In the genomic region with DNA sequence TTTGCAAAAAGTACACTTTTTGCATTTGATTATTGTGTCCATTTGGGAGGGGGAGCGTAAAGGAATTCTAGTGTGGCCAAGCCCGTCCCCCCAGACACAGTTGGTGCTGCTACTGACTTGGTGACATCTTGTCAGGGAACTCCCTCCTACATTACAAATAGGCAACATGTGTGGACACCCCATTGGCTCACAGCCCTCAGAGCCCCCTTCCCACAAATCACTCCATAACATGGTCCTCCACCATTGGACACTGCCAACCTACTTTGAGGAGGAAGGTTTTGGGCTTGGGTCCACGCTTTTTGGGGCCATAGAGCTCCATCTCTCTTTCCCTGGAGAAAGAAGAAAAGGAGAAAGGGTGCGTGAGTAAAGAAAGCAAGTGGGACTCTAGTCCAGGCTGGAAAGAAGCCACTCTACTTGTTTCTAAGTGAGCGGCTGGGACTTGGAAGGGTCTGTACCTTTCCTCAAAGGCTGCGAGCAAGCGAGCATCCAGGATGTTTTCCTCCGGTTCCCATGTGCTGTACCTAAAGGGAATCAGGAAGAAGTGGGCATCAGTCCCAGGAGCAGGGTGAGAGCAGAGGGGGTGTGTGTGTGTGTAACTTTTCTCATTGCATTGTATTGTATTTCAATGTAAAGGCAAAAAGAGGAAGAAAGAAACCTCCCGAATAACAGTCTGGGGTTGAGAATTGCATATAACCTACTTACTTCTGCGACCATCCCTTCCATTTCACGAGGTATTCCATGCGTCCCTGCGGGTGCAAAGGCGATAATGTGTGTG, we compare ENCODE assay signal across 8 cellular contexts. TPM values are rescaled to one million over a fixed set of nuclear protein-coding genes. Genes with fewer than 3 reads are reported as not detected.
A peak's percentile ranks its signal among the peaks of the same experiment; 100 is the strongest.
DNase-seq lines count a peak whose midpoint lies in the region; ATAC-seq, FAIRE-seq and TF ChIP-seq lines count a peak whose summit lies in the region.

No MANE protein-coding gene starts in this region.

- SMC1A ChIA-PET in GM12878 (lab: Charles Lee; ENCODE audit: uncharacterized antibody, unreplicated experiment), result interaction anchor here (0.8 to 1.5 kb wide), 3 partner anchors 15 to 119 kb away, joined by 3 to 12 read pairs (median 3); no protein-coding TSS in a partner anchor

- BruUV-seq in GM12878 (replicated peaks; lab: Mats Ljungman, UMichigan), result TSS peak; percentile 92

- no peak for DNase-seq in A549 (ENCODE audit: low read depth in 1 of 2, low spot score in 1 of 2)
- DNase-seq in GM12878 (ENCODE audit: low read depth, low spot score), result no peak
- no peak for DNase-seq in mesothelial cell of epicardium (ENCODE audit: low spot score in 2 of 2, unreplicated experiment in 2 of 2)
- DNase-seq in NCI-H187 (lab: John Stamatoyannopoulos, UW), result no peak
- no peak for DNase-seq in NCI-H226
- DNase-seq in DMS53 (lab: John Stamatoyannopoulos, UW), result no peak

- H3K4me3 ChIP-seq in A549, result peak overlapping the region; percentile 73
- H3K4me3 ChIP-seq in HUES48 (ENCODE audit: low read depth, low read length), result peak overlapping the region; percentile 73
- peak overlapping the region; percentile 83 for H3K4me3 ChIP-seq in GM12878

- TF ChIP-seq EP300 in A549 (IDR thresholded peaks at IDR 0.05), result no peak
- TF ChIP-seq EP300 in GM12878 (IDR thresholded peaks at IDR 0.05; ENCODE audit: borderline replicate concordance in 1 of 2, control insufficient read depth in 1 of 2, low read depth in 2 of 2, low read length in 2 of 2), result no peak

- 41% methylated on average over 14 of the region's 14 CpGs for WGBS in A549 (ENCODE audit: missing lambda C conversion rate)
- WGBS in GM12878 (ENCODE audit: insufficient coverage, insufficient replicate concordance, low lambda C conversion rate, missing lambda C conversion rate), result 46% methylated on average over 14 of the region's 14 CpGs

- H2AFZ ChIP-seq in GM12878 (ENCODE audit: control insufficient read depth, low read depth, low read length), result no peak overlapping the region; the same call in 1 of the 2 replicates

- in situ Hi-C loops in GM12878 (cut with MboI), result no loop called here

- H3K27me3 ChIP-seq in HUES48 (ENCODE audit: control insufficient read depth, insufficient read depth, low read length) (peaks cover 93% of the 10 kb centered on the region), GM12878 (replicated peaks in 1 of 2; ENCODE audit: control insufficient read depth in 2 of 2, insufficient read depth in 2 of 2, low read length in 1 of 2) (peaks cover 15 to 34% of the 10 kb centered on the region in 2 experiments)

- no peak overlapping the region for H3K9ac ChIP-seq in HUES48 (ENCODE audit: low read depth, low read length)
- no peak overlapping the region for H3K9ac ChIP-seq in GM12878 (ENCODE audit: control insufficient read depth, insufficient read depth, low read length)

- no peaks in the 10 kb centered on the region for H4K20me1 ChIP-seq in GM12878 (ENCODE audit: control insufficient read depth, insufficient read depth)

- H3K27me3 Mint-ChIP-seq in mesothelial cell of epicardium (ENCODE audit: low read depth), result peaks cover 47% of the 10 kb centered on the region

- TF ChIP-seq POLR2A in A549 (IDR thresholded peaks at IDR 0.05; ENCODE audit: low read length), result no peak
- no peak for TF ChIP-seq POLR2A in GM12878 (IDR thresholded peaks at IDR 0.05; ENCODE audit: low read depth, low read length)

- H3K4me1 ChIP-seq in A549 (peaks cover 35% of the 10 kb centered on the region), HUES48 (ENCODE audit: control insufficient read depth, insufficient read depth, low read length) (peaks cover 28% of the 10 kb centered on the region), GM12878 (ENCODE audit: control insufficient read depth, insufficient read depth, low read length) (peaks cover 28% of the 10 kb centered on the region)

- RAD21 ChIA-PET in GM12878 (lab: Charles Lee; ENCODE audit: unreplicated experiment), result interaction anchor here (0.9 to 1.4 kb wide), 6 partner anchors 13 to 43 kb away, joined by 3 to 22 read pairs (median 5); partner anchors contain the start of gene CBX4

- intact Hi-C loops in GM12878 (cut with micrococcal nuclease; ENCODE audit: unreplicated experiment), result no loop called here

- ATAC-seq in A549, result no peak
- ATAC-seq in GM12878, result peak; percentile 18
- no peak for ATAC-seq in GM19467 (IDR thresholded peaks at IDR 0.05; ENCODE audit: unreplicated experiment)

- peaks cover 43% of the 10 kb centered on the region for H3K4me1 Mint-ChIP-seq in mesothelial cell of epicardium

- CTCF ChIA-PET in A549 (lab: Yijun Ruan, JAX) (interaction anchor here (0.7 to 39.8 kb wide), 10 partner anchors 17 to 196 kb away, joined by 3 to 1281 read pairs (median 6); partner anchors contain the start of genes CBX2 and CBX4), GM12878 (lab: Yijun Ruan, JAX) (interaction anchor here (0.6 to 1.8 kb wide), 5 partner anchors 16 to 189 kb away, joined by 3 to 8 read pairs (median 6); no protein-coding TSS in a partner anchor)

- H3K27ac ChIP-seq in A549, result peak overlapping the region; percentile 97 to 98
- H3K27ac ChIP-seq in HUES48 (ENCODE audit: low read depth, low read length), result no peak overlapping the region
- H3K27ac ChIP-seq in GM12878 (ENCODE audit: control insufficient read depth, insufficient read depth), result no peak overlapping the region

- peak overlapping the region; percentile 84 for H3K4me2 ChIP-seq in A549
- peak overlapping the region; percentile 66 for H3K4me2 ChIP-seq in GM12878 (ENCODE audit: control insufficient read depth, insufficient read depth)

- no peak for FAIRE-seq in A549 (lab: Jason Lieb, UNC)
- FAIRE-seq in GM12878 (lab: Jason Lieb, UNC), result no peak

- TF ChIP-seq CTCF in A549 (IDR thresholded peaks at IDR 0.05), result no peak
- TF ChIP-seq CTCF in GM12878 (IDR thresholded peaks at IDR 0.05 in 2 of 3, conservative IDR thresholded peaks at IDR 0.05 in 1 of 3; ENCODE audit: control insufficient read depth in 2 of 3, extremely low read depth in 1 of 3, insufficient read depth in 1 of 3, low read depth in 3 of 3, low read length in 3 of 3), result no peak
- TF ChIP-seq CTCF in mesothelial cell of epicardium (IDR thresholded peaks at IDR 0.05; ENCODE audit: unreplicated experiment), result no peak

- H3K79me2 ChIP-seq in GM12878 (ENCODE audit: control insufficient read depth, insufficient read depth, low read length), result no peaks in the 10 kb centered on the region

- H3K4me3 Mint-ChIP-seq in mesothelial cell of epicardium, result peak overlapping the region; percentile 84

- H3K27ac Mint-ChIP-seq in mesothelial cell of epicardium, result peak overlapping the region; percentile 81

- no peaks in the 10 kb centered on the region for H3K9me3 Mint-ChIP-seq in mesothelial cell of epicardium

- H3K9me3 ChIP-seq in A549, result no peaks in the 10 kb centered on the region
- H3K9me3 ChIP-seq in HUES48 (ENCODE audit: control insufficient read depth, insufficient read depth, low read length), result no peaks in the 10 kb centered on the region
- H3K9me3 ChIP-seq in GM12878 (replicated peaks; ENCODE audit: control insufficient read depth, insufficient read depth, low read length), result no peaks in the 10 kb centered on the region

- TF ChIP-seq RAD21 in A549 (conservative IDR thresholded peaks at IDR 0.05 in 1 of 2, IDR thresholded peaks at IDR 0.05 in 1 of 2) (no peak), GM12878 (IDR thresholded peaks at IDR 0.05; ENCODE audit: insufficient read depth, low read depth, low read length) (no peak)

- POLR2A ChIA-PET in A549 (lab: Yijun Ruan, JAX) (interaction anchor here (0.7 to 5.1 kb wide), 10 partner anchors 14 to 198 kb away, joined by 3 to 58 read pairs (median 10); partner anchors contain the start of genes CBX2 and CBX4), GM12878 (lab: Charles Lee) (interaction anchor here (1.0 to 1.8 kb wide), 6 partner anchors 15 to 50 kb away, joined by 3 to 15 read pairs (median 4); partner anchors contain the start of gene CBX4)

- H3K36me3 ChIP-seq in HUES48 (ENCODE audit: control insufficient read depth, insufficient read depth, low read length) (no peaks in the 10 kb centered on the region), GM12878 (ENCODE audit: control insufficient read depth in 2 of 2, insufficient read depth in 2 of 2, low read length in 1 of 2) (peaks cover 2 to 3% of the 10 kb centered on the region in 2 experiments; a peak in 2 of 4 replicates)

- no peaks in the 10 kb centered on the region for H3K36me3 Mint-ChIP-seq in mesothelial cell of epicardium

RNA-seq across cellular contexts. Expression of gene CBX8, which starts 0.9 kb away (rescaled TPM):
- 1.5 and 2.8 TPM in 2 replicates for polyA plus RNA-seq in A549 (2011; rRNA removed)
- 3.5 and 3.8 TPM in 2 replicates for polyA plus RNA-seq in A549 (2012; cell fraction: cytosol; rRNA removed)
- polyA plus RNA-seq in A549 (2012; cell fraction: nucleus; rRNA removed), result 4.8 and 7.2 TPM in 2 replicates
- 11.0 to 13.1 TPM (median 11.9 TPM) in 3 replicates for polyA plus RNA-seq in A549 (2017; fragmentation: RNase III; extraction: RNeasy Plus Mini Kit Qiagen cat#74134 plus additional on column Dnase treatment)
- 2.5 and 2.8 TPM in 2 replicates for polyA minus RNA-seq in A549 (2011; rRNA and poly(A)+ RNA removed)
- total RNA-seq in GM12878 (2013; cell fraction: nucleolus; rRNA removed), result 3.7 and 4.0 TPM in 2 replicates
- total RNA-seq in GM12878 (2014; rRNA removed), result 1.6 and 1.9 TPM in 2 replicates
- total RNA-seq in GM12878 (2014; rRNA removed; fragmentation: Illumina TruSeq; extraction: Trizol), result 1.5 and 1.9 TPM in 2 replicates
- 6.3 and 6.7 TPM in 2 replicates for total RNA-seq in GM12878 (2021)
- 0.80 TPM for polyA plus RNA-seq in GM12878 (2011; ENCODE audit: low read depth)
- 0.35 and 0.64 TPM in 2 replicates for polyA plus RNA-seq in GM12878 (2011; rRNA removed)
- polyA plus RNA-seq in GM12878 (2011; cell fraction: cytosol; rRNA removed), result 1.4 and 1.6 TPM in 2 replicates
- polyA plus RNA-seq in GM12878 (2011; cell fraction: nucleus; rRNA removed), result 2.8 and 6.6 TPM in 2 replicates
- polyA plus RNA-seq in GM12878 (2012), result 1.8 and 3.9 TPM in 2 replicates
- 0.57 and 1.2 TPM in 2 replicates for polyA plus RNA-seq in GM12878 (2014; fragmentation: Illumina TruSeq; extraction: Trizol)
- polyA plus RNA-seq in GM12878 (2014; fragmentation: Nextera tagmentation; extraction: Ambion mirVana), result under 1 TPM; 0.03 to 0.16 TPM
- polyA plus RNA-seq in GM12878 (2014; rRNA removed), result 1.9 and 2.1 TPM in 2 replicates
- polyA plus RNA-seq in GM12878 (2016; fragmentation: Nextera tagmentation; extraction: Ambion mirVana), result 1 to 10 TPM; 2.1 to 3.4 TPM
- 0.59 and 0.67 TPM in 2 replicates for polyA minus RNA-seq in GM12878 (2011; rRNA and poly(A)+ RNA removed)
- polyA minus RNA-seq in GM12878 (2011; cell fraction: cytosol; rRNA and poly(A)+ RNA removed), result 1.2 TPM in 2 replicates
- 0.48 and 0.86 TPM in 2 replicates for polyA minus RNA-seq in GM12878 (2011; cell fraction: nucleus; rRNA and poly(A)+ RNA removed)
- total RNA-seq in mesothelial cell of epicardium, result 15.5 to 18.6 TPM (median 16.3 TPM) in 3 replicates

RNA-seq across cellular contexts. Expression of gene CBX2, which starts 18.0 kb away (rescaled TPM):
- polyA plus RNA-seq in A549 (2011; rRNA removed) (7.4 and 8.2 TPM in 2 replicates), A549 (2017; fragmentation: RNase III; extraction: RNeasy Plus Mini Kit Qiagen cat#74134 plus additional on column Dnase treatment) (13.6 to 16.4 TPM (median 14.9 TPM) in 3 replicates), GM12878 (2011; rRNA removed) (1.9 and 3.7 TPM in 2 replicates), GM12878 (2014; fragmentation: Illumina TruSeq; extraction: Trizol) (1.0 and 3.1 TPM in 2 replicates), GM12878 (2014; fragmentation: Nextera tagmentation; extraction: Ambion mirVana) (under 1 TPM; 0.35 to 0.44 TPM), GM12878 (2014; rRNA removed) (4.7 and 6.2 TPM in 2 replicates), GM12878 (2016; fragmentation: Nextera tagmentation; extraction: Ambion mirVana) (1 to 10 TPM; 5.8 to 6.5 TPM)
- 14.4 and 18.3 TPM in 2 replicates for polyA plus RNA-seq in A549 (2012; cell fraction: cytosol; rRNA removed)
- 29.6 and 34.9 TPM in 2 replicates for polyA plus RNA-seq in A549 (2012; cell fraction: nucleus; rRNA removed)
- polyA minus RNA-seq in A549 (2011; rRNA and poly(A)+ RNA removed), result 11.6 and 13.7 TPM in 2 replicates
- 7.7 and 8.1 TPM in 2 replicates for total RNA-seq in GM12878 (2013; cell fraction: nucleolus; rRNA removed)
- total RNA-seq in GM12878 (2014; rRNA removed) (4.1 and 5.9 TPM in 2 replicates), GM12878 (2014; rRNA removed; fragmentation: Illumina TruSeq; extraction: Trizol) (3.4 and 3.5 TPM in 2 replicates), GM12878 (2021) (7.5 and 8.5 TPM in 2 replicates), mesothelial cell of epicardium (47.1 to 49.7 TPM (median 48.6 TPM) in 3 replicates)
- 0.35 TPM for polyA plus RNA-seq in GM12878 (2011; ENCODE audit: low read depth)
- polyA plus RNA-seq in GM12878 (2011; cell fraction: cytosol; rRNA removed), result 5.0 and 6.4 TPM in 2 replicates
- 8.9 and 13.7 TPM in 2 replicates for polyA plus RNA-seq in GM12878 (2011; cell fraction: nucleus; rRNA removed)
- polyA plus RNA-seq in GM12878 (2012), result 1.1 and 1.8 TPM in 2 replicates
- polyA minus RNA-seq in GM12878 (2011; rRNA and poly(A)+ RNA removed), result 3.1 and 6.5 TPM in 2 replicates
- polyA minus RNA-seq in GM12878 (2011; cell fraction: cytosol; rRNA and poly(A)+ RNA removed), result 2.8 and 2.9 TPM in 2 replicates
- 3.7 and 7.4 TPM in 2 replicates for polyA minus RNA-seq in GM12878 (2011; cell fraction: nucleus; rRNA and poly(A)+ RNA removed)

RNA-seq across cellular contexts. Expression of gene CBX4, which starts 43.3 kb away (rescaled TPM):
- polyA plus RNA-seq in A549 (2011; rRNA removed), result 21.9 and 34.1 TPM in 2 replicates
- 31.9 and 46.3 TPM in 2 replicates for polyA plus RNA-seq in A549 (2012; cell fraction: cytosol; rRNA removed)
- 48.9 and 61.8 TPM in 2 replicates for polyA plus RNA-seq in A549 (2012; cell fraction: nucleus; rRNA removed)
- 25.9 to 31.9 TPM (median 31.0 TPM) in 3 replicates for polyA plus RNA-seq in A549 (2017; fragmentation: RNase III; extraction: RNeasy Plus Mini Kit Qiagen cat#74134 plus additional on column Dnase treatment)
- polyA minus RNA-seq in A549 (2011; rRNA and poly(A)+ RNA removed), result 20.6 and 27.0 TPM in 2 replicates
- total RNA-seq in GM12878 (2013; cell fraction: nucleolus; rRNA removed), result 12.4 and 13.3 TPM in 2 replicates
- total RNA-seq in GM12878 (2014; rRNA removed), result 14.5 and 15.5 TPM in 2 replicates
- 4.3 and 4.6 TPM in 2 replicates for total RNA-seq in GM12878 (2014; rRNA removed; fragmentation: Illumina TruSeq; extraction: Trizol)
- 23.1 and 24.6 TPM in 2 replicates for total RNA-seq in GM12878 (2021)
- polyA plus RNA-seq in GM12878 (2011; ENCODE audit: low read depth), result 3.0 TPM
- polyA plus RNA-seq in GM12878 (2011; rRNA removed), result 9.1 and 11.3 TPM in 2 replicates
- 10.8 and 17.6 TPM in 2 replicates for polyA plus RNA-seq in GM12878 (2011; cell fraction: cytosol; rRNA removed)
- polyA plus RNA-seq in GM12878 (2011; cell fraction: nucleus; rRNA removed), result 40.0 and 48.6 TPM in 2 replicates
- polyA plus RNA-seq in GM12878 (2012), result 12.7 and 18.0 TPM in 2 replicates
- polyA plus RNA-seq in GM12878 (2014; fragmentation: Illumina TruSeq; extraction: Trizol), result 1.7 and 4.2 TPM in 2 replicates
- 1 to 10 TPM in 1 of 2 experiments, under 1 TPM in 1; 0.69 to 1.2 TPM for polyA plus RNA-seq in GM12878 (2014; fragmentation: Nextera tagmentation; extraction: Ambion mirVana)
- 19.6 and 20.4 TPM in 2 replicates for polyA plus RNA-seq in GM12878 (2014; rRNA removed)
- 1 to 10 TPM; 1.6 to 1.8 TPM for polyA plus RNA-seq in GM12878 (2016; fragmentation: Nextera tagmentation; extraction: Ambion mirVana)
- polyA minus RNA-seq in GM12878 (2011; rRNA and poly(A)+ RNA removed), result 5.6 and 15.7 TPM in 2 replicates
- polyA minus RNA-seq in GM12878 (2011; cell fraction: cytosol; rRNA and poly(A)+ RNA removed), result 13.2 and 17.0 TPM in 2 replicates
- 11.6 and 17.4 TPM in 2 replicates for polyA minus RNA-seq in GM12878 (2011; cell fraction: nucleus; rRNA and poly(A)+ RNA removed)
- total RNA-seq in mesothelial cell of epicardium, result 30.8 to 35.0 TPM (median 32.1 TPM) in 3 replicates

Comparison
In these comparisons a context has a peak if more than half of its experiments do, and no peak if none do; other contexts are left out.
1. H3K27ac ChIP-seq: peak in A549 (2 of 2); none in HUES48 (single experiment) and GM12878 (single experiment).
2. Peak in every context shown above with its lines, with median percentiles within 50 percentile points of each other: H3K4me3 ChIP-seq.